In the genomic region with DNA sequence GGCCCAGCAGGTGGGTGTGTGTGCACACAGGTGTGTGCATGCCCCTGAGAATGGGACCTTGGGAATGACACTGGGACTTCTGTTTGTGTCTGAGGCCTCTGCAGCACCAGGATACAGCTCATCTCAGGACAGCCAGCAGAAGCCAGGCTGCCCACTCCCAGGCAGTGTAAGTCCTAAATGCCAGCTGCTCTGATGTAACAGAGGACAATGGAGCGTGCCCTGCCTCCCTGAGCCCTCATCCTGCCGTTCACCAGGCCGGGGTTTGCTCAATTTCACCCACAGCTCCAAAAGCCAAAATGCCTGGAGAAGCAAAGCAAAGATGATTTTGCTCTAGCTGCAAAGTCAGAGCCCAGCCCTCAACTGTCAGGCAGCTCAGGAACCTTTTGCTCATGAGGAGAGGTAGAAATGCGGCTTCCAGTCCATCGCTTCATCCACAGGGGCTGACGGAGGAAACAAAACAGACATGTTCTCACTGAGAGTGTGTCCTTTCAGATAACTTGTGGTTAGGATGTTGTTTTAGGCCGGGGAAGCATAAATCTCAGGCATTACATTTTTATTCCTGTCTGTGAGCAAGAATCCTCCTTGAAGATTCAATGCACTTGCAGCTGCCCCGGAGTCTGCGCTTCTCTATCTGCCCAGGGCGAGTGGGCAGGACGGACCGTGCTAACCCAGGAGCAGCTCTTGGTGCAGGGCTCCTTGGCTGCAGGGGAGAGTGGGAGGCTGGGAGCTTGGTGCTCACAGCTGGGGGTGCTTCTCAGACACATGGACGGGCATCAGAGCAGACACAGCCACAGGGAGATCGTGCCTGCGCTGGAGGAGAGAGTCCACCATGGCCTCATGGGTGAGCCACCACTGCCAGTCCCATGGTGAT, we compare ENCODE assay signal across 24 cellular contexts.
DNase-seq lines count a peak whose midpoint lies in the region; ATAC-seq and TF ChIP-seq lines count a peak whose summit lies in the region.
"Had no signal": no experiment of that assay in that cellular context is flagged by ENCODE, and none has a peak within 500 bp of the region (broad histone marks: within the 10 kb centered on the region; RNA-seq: fewer than 3 reads in every experiment).

No MANE protein-coding gene starts in this region.

- H3K27me3 Mint-ChIP-seq in activated CD4-positive, alpha-beta memory T cell treated with anti-CD3 and anti-CD28 coated beads, Interleukin-2, amount 10 ng/mL, durations not matched to agents 7 days and 5 days: peaks cover 9% of the 10 kb centered on the region
- H3K27me3 Mint-ChIP-seq in activated CD4-positive, alpha-beta memory T cell treated with anti-CD3 and anti-CD28 coated beads for 36 hours: peaks cover 9% of the 10 kb centered on the region

- no peaks in the 10 kb centered on the region for H3K9me3 ChIP-seq in skeletal muscle satellite cell (replicated peaks; ENCODE audit: low read length)
- H3K9me3 ChIP-seq in upper lobe of left lung: no peaks in the 10 kb centered on the region

- no peak for TF ChIP-seq POLR2A in upper lobe of left lung (IDR thresholded peaks at IDR 0.05)

- no peaks in the 10 kb centered on the region for H3K9me3 Mint-ChIP-seq in activated CD4-positive, alpha-beta memory T cell treated with anti-CD3 and anti-CD28 coated beads, Interleukin-2, amount 10 ng/mL, durations not matched to agents 7 days and 5 days
- H3K9me3 Mint-ChIP-seq in activated CD4-positive, alpha-beta memory T cell treated with anti-CD3 and anti-CD28 coated beads for 36 hours: no peaks in the 10 kb centered on the region
- H3K9me3 Mint-ChIP-seq: activated naive CD8-positive, alpha-beta T cell treated with anti-CD3 and anti-CD28 coated beads for 36 hours; GM23338; naive B cell; stimulated activated naive CD8-positive, alpha-beta T cell treated with anti-CD3 and anti-CD28 coated beads, Interleukin-15, Interleukin-2, amounts not matched to agents 100 ng/mL and 50 ng/mL, for 24 hours had no signal

- no peak overlapping the region for H3K4me3 Mint-ChIP-seq in activated CD4-positive, alpha-beta memory T cell treated with anti-CD3 and anti-CD28 coated beads, Interleukin-2, amount 10 ng/mL, durations not matched to agents 7 days and 5 days
- no peak overlapping the region for H3K4me3 Mint-ChIP-seq in activated CD4-positive, alpha-beta memory T cell treated with anti-CD3 and anti-CD28 coated beads for 36 hours
- H3K4me3 Mint-ChIP-seq: activated naive CD8-positive, alpha-beta T cell treated with anti-CD3 and anti-CD28 coated beads for 36 hours; CD4-positive, CD25-positive, alpha-beta regulatory T cell; GM23338; stimulated activated naive CD8-positive, alpha-beta T cell treated with anti-CD3 and anti-CD28 coated beads, Interleukin-15, Interleukin-2, amounts not matched to agents 100 ng/mL and 50 ng/mL, for 24 hours had no signal

- no peak for TF ChIP-seq EP300 in upper lobe of left lung (IDR thresholded peaks at IDR 0.05)

- H3K4me1 Mint-ChIP-seq in activated CD4-positive, alpha-beta memory T cell treated with anti-CD3 and anti-CD28 coated beads, Interleukin-2, amount 10 ng/mL, durations not matched to agents 7 days and 5 days: peaks cover 7% of the 10 kb centered on the region
- H3K4me1 Mint-ChIP-seq in activated CD4-positive, alpha-beta memory T cell treated with anti-CD3 and anti-CD28 coated beads for 36 hours (ENCODE audit: low read depth): peaks cover 14% of the 10 kb centered on the region
- H3K4me1 Mint-ChIP-seq: CD4-positive, CD25-positive, alpha-beta regulatory T cell had no signal

- peak overlapping the region; percentile 43 for H3K4me3 ChIP-seq in skeletal muscle satellite cell (ENCODE audit: low read length)
- H3K4me3 ChIP-seq in upper lobe of left lung: no peak overlapping the region
- H3K4me3 ChIP-seq: GM23338, lung had no signal

- H3K4me1 ChIP-seq in skeletal muscle satellite cell (ENCODE audit: control insufficient read depth, insufficient read depth, low read length): peaks cover 42% of the 10 kb centered on the region
- no peaks in the 10 kb centered on the region for H3K4me1 ChIP-seq in upper lobe of left lung

- DNase-seq in activated CD4-positive, alpha-beta memory T cell treated with anti-CD3 and anti-CD28 coated beads, Interleukin-2, amount 10 ng/mL, durations not matched to agents 7 days and 5 days: peak; percentile 9
- no peak for DNase-seq in activated CD4-positive, alpha-beta memory T cell treated with anti-CD3 and anti-CD28 coated beads for 36 hours
- DNase-seq in amniotic epithelial cell (ENCODE audit: low read depth) (peak; percentile 15), left kidney (ENCODE audit: low read depth, low spot score) (peak; percentile 73), NOMO-1 treated with DMSO at 0.1 percent for 48 hours (lab: John Stamatoyannopoulos, UW; ENCODE audit: unreplicated experiment) (no peak), SHP77 treated with DMSO at 0.1 percent for 48 hours (lab: John Stamatoyannopoulos, UW) (no peak), upper lobe of left lung (no peak)
- DNase-seq: activated CD4-positive, alpha-beta T cell treated with anti-CD3 and anti-CD28 coated beads, Interleukin-2, amount 50 U/mL, for 4 hours; activated naive CD8-positive, alpha-beta T cell treated with anti-CD3 and anti-CD28 coated beads for 36 hours; caudate nucleus; CD4-positive, CD25-positive, alpha-beta regulatory T cell; DMS53; effector CD8-positive, alpha-beta T cell; glutamatergic neuron; MM.1S; naive B cell; NCI-H1694 treated with DMSO at 0.1 percent for 48 hours; NCI-H446 treated with DMSO at 0.1 percent for 48 hours; stimulated activated CD4-positive, alpha-beta T cell treated with anti-CD3 and anti-CD28 coated beads, Interleukin-15, amount 100 ng/mL, for 24 hours had no signal

- POLR2A ChIA-PET in activated CD4-positive, alpha-beta memory T cell treated with anti-CD3 and anti-CD28 coated beads, Interleukin-2, amount 10 ng/mL, durations not matched to agents 7 days and 5 days (lab: Charles Lee): no interaction called here
- POLR2A ChIA-PET in activated CD4-positive, alpha-beta memory T cell treated with anti-CD3 and anti-CD28 coated beads for 36 hours (lab: Charles Lee): no interaction called here

- no peak for TF ChIP-seq CTCF in upper lobe of left lung (IDR thresholded peaks at IDR 0.05)

- peak overlapping the region; percentile 31 for H3K9ac ChIP-seq in skeletal muscle satellite cell (ENCODE audit: low read depth, low read length)

- peak overlapping the region; percentile 56 for H3K4me2 ChIP-seq in skeletal muscle satellite cell (ENCODE audit: low read length)
- H3K4me2 ChIP-seq: GM23338 had no signal

- peaks cover 22% of the 10 kb centered on the region for H3K27me3 ChIP-seq in skeletal muscle satellite cell (ENCODE audit: control insufficient read depth, insufficient read depth, low read length)
- H3K27me3 ChIP-seq in upper lobe of left lung: no peaks in the 10 kb centered on the region

- CTCF ChIA-PET in activated CD4-positive, alpha-beta memory T cell treated with anti-CD3 and anti-CD28 coated beads, Interleukin-2, amount 10 ng/mL, durations not matched to agents 7 days and 5 days (lab: Charles Lee): no interaction called here
- CTCF ChIA-PET in activated CD4-positive, alpha-beta memory T cell treated with anti-CD3 and anti-CD28 coated beads for 36 hours (lab: Charles Lee): no interaction called here

- no peak for ATAC-seq in upper lobe of left lung (ENCODE audit: low FRiP score in 2 of 2)
- ATAC-seq: GM23338 had no signal

- H3K36me3 Mint-ChIP-seq in activated CD4-positive, alpha-beta memory T cell treated with anti-CD3 and anti-CD28 coated beads, Interleukin-2, amount 10 ng/mL, durations not matched to agents 7 days and 5 days (ENCODE audit: low read depth): no peaks in the 10 kb centered on the region
- H3K36me3 Mint-ChIP-seq in activated CD4-positive, alpha-beta memory T cell treated with anti-CD3 and anti-CD28 coated beads for 36 hours: no peaks in the 10 kb centered on the region
- H3K36me3 Mint-ChIP-seq: activated naive CD8-positive, alpha-beta T cell treated with anti-CD3 and anti-CD28 coated beads for 36 hours; CD4-positive, CD25-positive, alpha-beta regulatory T cell; naive B cell had no signal

- no peak overlapping the region for H3K27ac Mint-ChIP-seq in activated CD4-positive, alpha-beta memory T cell treated with anti-CD3 and anti-CD28 coated beads, Interleukin-2, amount 10 ng/mL, durations not matched to agents 7 days and 5 days
- H3K27ac Mint-ChIP-seq in activated CD4-positive, alpha-beta memory T cell treated with anti-CD3 and anti-CD28 coated beads for 36 hours: no peak overlapping the region
- H3K27ac Mint-ChIP-seq: activated naive CD8-positive, alpha-beta T cell treated with anti-CD3 and anti-CD28 coated beads for 36 hours; CD4-positive, CD25-positive, alpha-beta regulatory T cell; GM23338; progenitor cell of endocrine pancreas had no signal

- H3K36me3 ChIP-seq in skeletal muscle satellite cell (ENCODE audit: insufficient read depth, low read length): no peaks in the 10 kb centered on the region
- no peaks in the 10 kb centered on the region for H3K36me3 ChIP-seq in upper lobe of left lung

- WGBS in upper lobe of left lung, 2 donors: 71 to 76% methylated on average over 12 to 15 of the region's 15 CpGs

- intact Hi-C loops in activated CD4-positive, alpha-beta memory T cell treated with anti-CD3 and anti-CD28 coated beads for 36 hours (cut with micrococcal nuclease): no loop called here

- no peak overlapping the region for H3K27ac ChIP-seq in upper lobe of left lung

Comparison
In these comparisons a context has a peak if more than half of its experiments do, and no peak if none do; other contexts are left out.
1. DNase-seq: peak in activated CD4-positive, alpha-beta memory T cell treated with anti-CD3 and anti-CD28 coated beads, Interleukin-2, amount 10 ng/mL, durations not matched to agents 7 days and 5 days (single experiment), amniotic epithelial cell (single experiment) and left kidney (single experiment); none in activated CD4-positive, alpha-beta memory T cell treated with anti-CD3 and anti-CD28 coated beads for 36 hours (single experiment), NOMO-1 treated with DMSO at 0.1 percent for 48 hours (single experiment), SHP77 treated with DMSO at 0.1 percent for 48 hours (single experiment) and upper lobe of left lung (0 of 2).